ENCODE assay signal across 1 cellular context in the genomic region with DNA sequence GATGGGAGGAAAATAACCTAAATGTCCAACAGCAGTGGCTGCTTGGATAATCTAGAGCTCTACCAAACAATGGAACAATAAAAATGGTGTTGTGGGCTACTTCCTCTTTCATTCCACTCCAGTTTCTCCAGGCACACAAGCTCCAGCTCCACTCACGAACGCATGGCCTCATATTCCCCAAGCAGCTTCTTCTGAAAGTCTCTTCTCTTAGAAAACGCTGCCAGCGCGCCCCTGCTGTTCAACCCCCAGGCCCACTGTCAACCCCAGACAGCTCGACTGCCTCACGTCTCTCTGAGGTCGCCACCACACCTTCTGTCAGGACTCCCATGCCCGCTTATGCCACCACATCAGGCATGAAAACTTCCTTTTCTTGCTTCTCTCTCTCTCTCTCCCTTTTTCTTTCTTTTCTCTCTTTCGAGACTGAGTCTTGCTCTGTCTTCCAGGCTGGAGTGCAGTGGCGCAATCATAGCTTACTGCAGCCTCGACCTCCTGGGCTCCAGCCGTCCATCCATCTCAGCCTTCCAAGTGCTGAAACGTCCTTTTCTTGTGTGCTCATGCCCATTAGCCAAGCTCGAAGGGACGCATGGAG.
TF ChIP-seq lines count a peak whose summit lies in the region.

No MANE protein-coding gene starts in this region.

TF ChIP-seq in HepG2, 621 proteins besides CTCF, POLR2A, EP300 and RAD21:
- TF ChIP-seq ZNF761 (CRISPR knock-in tag; conservative IDR thresholded peaks at IDR 0.05) = no peak
